11 cellular contexts compared by ENCODE assay signal in the genomic region with DNA sequence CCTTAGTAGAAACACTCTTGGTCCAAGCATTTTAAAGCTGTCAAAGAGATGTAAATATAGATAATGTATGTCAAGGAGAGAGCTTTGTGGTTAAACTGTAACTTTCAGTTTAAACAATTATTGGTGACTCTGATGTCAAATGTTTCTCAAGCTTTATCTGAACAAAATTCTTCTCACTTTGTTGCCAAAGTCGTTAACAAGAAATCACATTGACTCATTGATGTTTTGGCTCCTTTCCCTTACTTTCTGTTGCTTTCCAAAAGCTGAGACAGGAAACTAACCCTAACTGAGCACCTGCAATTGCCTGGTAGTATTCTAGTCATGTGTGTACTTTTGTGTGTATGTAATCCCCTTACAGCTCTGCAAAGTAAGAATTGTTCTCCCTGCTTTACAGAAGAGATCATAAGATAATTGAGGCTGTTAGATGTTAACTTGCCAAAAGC.
DNase-seq lines count a peak whose midpoint lies in the region; ATAC-seq and TF ChIP-seq lines count a peak whose summit lies in the region.
"Had no signal": no experiment of that assay in that cellular context is flagged by ENCODE, and none has a peak within 500 bp of the region (broad histone marks: within the 10 kb centered on the region; RNA-seq: fewer than 3 reads in every experiment).

No MANE protein-coding gene starts in this region.

- in situ Hi-C loops in GM13977 (cut with MboI; ENCODE audit: low pct_unique_long_range_greater_than_20kb, low sequenced_read_pairs, unreplicated experiment) = no loop called here

- H3K36me3 Mint-ChIP-seq in Calu3 (ENCODE audit: insufficient read depth, unreplicated experiment) = peaks cover 75% of the 10 kb centered on the region
- no peaks in the 10 kb centered on the region for H3K36me3 Mint-ChIP-seq in activated naive CD8-positive, alpha-beta T cell treated with anti-CD3 and anti-CD28 coated beads, Interleukin-2, amount 50 U/mL, for 24 hours (ENCODE audit: low read depth)

- H3K9me3 ChIP-seq in RWPE2 (ENCODE audit: severe bottlenecking) (no peaks in the 10 kb centered on the region), left lung (no peaks in the 10 kb centered on the region)

- intact Hi-C loops in left lung (cut with DNase I) (no loop called here), Calu3 (cut with micrococcal nuclease; ENCODE audit: unreplicated experiment) (loop anchor here (5.0 kb wide), 1 partner anchor 129 kb away; no protein-coding TSS in a partner anchor)

- H3K4me3 ChIP-seq in RWPE2 (ENCODE audit: severe bottlenecking) (no peak overlapping the region), left lung (no peak overlapping the region)
- H3K4me3 ChIP-seq: skin epidermis had no signal

- no peak overlapping the region for H3K27ac Mint-ChIP-seq in Calu3 (ENCODE audit: unreplicated experiment)
- H3K27ac Mint-ChIP-seq in activated naive CD8-positive, alpha-beta T cell treated with anti-CD3 and anti-CD28 coated beads, Interleukin-2, amount 50 U/mL, for 24 hours = no peak overlapping the region

- H3K27me3 ChIP-seq in RWPE2 (ENCODE audit: insufficient read depth, poor library complexity, severe bottlenecking) (no peaks in the 10 kb centered on the region), left lung (no peaks in the 10 kb centered on the region)

- no peaks in the 10 kb centered on the region for H3K27me3 Mint-ChIP-seq in Calu3 (ENCODE audit: unreplicated experiment)
- no peaks in the 10 kb centered on the region for H3K27me3 Mint-ChIP-seq in activated naive CD8-positive, alpha-beta T cell treated with anti-CD3 and anti-CD28 coated beads, Interleukin-2, amount 50 U/mL, for 24 hours
- H3K27me3 Mint-ChIP-seq: central memory CD8-positive, alpha-beta T cell had no signal

- H3K36me3 ChIP-seq in RWPE2 (ENCODE audit: low read depth) (no peaks in the 10 kb centered on the region), left lung (no peaks in the 10 kb centered on the region)

- DNase-seq in GM13977 (ENCODE audit: low spot score) (peak; percentile 19), RWPE2 (ENCODE audit: low spot score) (no peak), left lung (no peak), Calu3 (no peak), DMS 273 treated with DMSO at 0.1 percent for 48 hours (lab: John Stamatoyannopoulos, UW) (no peak), occipital lobe (lab: John Stamatoyannopoulos, UW) (no peak)
- DNase-seq in activated naive CD8-positive, alpha-beta T cell treated with anti-CD3 and anti-CD28 coated beads, Interleukin-2, amount 50 U/mL, for 24 hours = no peak
- DNase-seq: activated T-cell treated with anti-CD3 and anti-CD28 coated beads, Interleukin-2, amount 50 U/mL, for 48 hours had no signal

- no peak for TF ChIP-seq CTCF in GM13977 (IDR thresholded peaks at IDR 0.05; ENCODE audit: extremely low read depth, insufficient read depth, missing control alignments)
- TF ChIP-seq CTCF in RWPE2 (IDR thresholded peaks at IDR 0.05; ENCODE audit: poor library complexity, severe bottlenecking) = no peak
- no peak for TF ChIP-seq CTCF in left lung (IDR thresholded peaks at IDR 0.05)
- no peak for TF ChIP-seq CTCF in Calu3 (IDR thresholded peaks at IDR 0.05; ENCODE audit: unreplicated experiment)

- H3K27ac ChIP-seq in RWPE2 (ENCODE audit: poor library complexity, severe bottlenecking) = no peak overlapping the region
- no peak overlapping the region for H3K27ac ChIP-seq in left lung
- H3K27ac ChIP-seq: skin epidermis had no signal

- H3K4me1 Mint-ChIP-seq in Calu3 (ENCODE audit: low read depth, unreplicated experiment) = peaks cover 62% of the 10 kb centered on the region
- no peaks in the 10 kb centered on the region for H3K4me1 Mint-ChIP-seq in activated naive CD8-positive, alpha-beta T cell treated with anti-CD3 and anti-CD28 coated beads, Interleukin-2, amount 50 U/mL, for 24 hours
- H3K4me1 Mint-ChIP-seq: central memory CD8-positive, alpha-beta T cell had no signal

- no TSS peak for BruUV-seq in Calu3 (replicated peaks; lab: Mats Ljungman, UMichigan)

- CTCF ChIA-PET in Calu3 (lab: Charles Lee) = no interaction called here

- H3K4me1 ChIP-seq in RWPE2 (ENCODE audit: insufficient read depth, poor library complexity, severe bottlenecking) (no peaks in the 10 kb centered on the region), left lung (no peaks in the 10 kb centered on the region)

- peak; percentile 65 for ATAC-seq in HG03103 (IDR thresholded peaks at IDR 0.05; ENCODE audit: low read depth, unreplicated experiment)
- ATAC-seq in RWPE2 (ENCODE audit: low read depth) = 0 out of 3 replicates have a peak, but pooled peaks have one; percentile 17
- peak; percentile 76 for ATAC-seq in left lung
- no peak for ATAC-seq in activated naive CD8-positive, alpha-beta T cell treated with anti-CD3 and anti-CD28 coated beads, Interleukin-2, amount 50 U/mL, for 24 hours

- H3K4me3 Mint-ChIP-seq in Calu3 (ENCODE audit: low read depth, unreplicated experiment) = no peak overlapping the region
- no peak overlapping the region for H3K4me3 Mint-ChIP-seq in activated naive CD8-positive, alpha-beta T cell treated with anti-CD3 and anti-CD28 coated beads, Interleukin-2, amount 50 U/mL, for 24 hours
- H3K4me3 Mint-ChIP-seq: central memory CD8-positive, alpha-beta T cell had no signal

- no peaks in the 10 kb centered on the region for H3K9me3 Mint-ChIP-seq in Calu3 (ENCODE audit: low read depth, unreplicated experiment)
- H3K9me3 Mint-ChIP-seq in activated naive CD8-positive, alpha-beta T cell treated with anti-CD3 and anti-CD28 coated beads, Interleukin-2, amount 50 U/mL, for 24 hours = peaks cover 8% of the 10 kb centered on the region
